ENCODE assay signal across 22 cellular contexts in the genomic region with DNA sequence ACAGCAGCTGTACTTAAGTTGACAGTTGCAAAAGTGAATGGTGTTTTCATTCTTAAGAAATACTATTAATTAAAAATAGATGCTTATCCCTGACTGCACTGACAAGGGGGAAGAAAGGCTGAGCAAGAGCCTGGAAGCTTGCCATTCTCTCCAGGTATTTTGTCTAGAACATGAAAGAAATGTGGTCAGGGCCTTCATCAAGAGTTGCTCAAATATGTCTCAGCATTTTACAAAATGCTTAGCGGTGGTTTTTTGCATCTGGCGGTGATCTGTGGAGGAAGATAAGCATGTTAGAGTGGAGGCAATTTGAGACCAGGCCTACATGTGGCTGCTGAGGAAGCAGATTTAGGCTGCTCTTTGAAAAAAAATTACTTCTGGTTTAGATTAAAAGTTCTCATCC. TPM values are rescaled to one million over a fixed set of nuclear protein-coding genes. Genes with fewer than 3 reads are reported as not detected.
DNase-seq lines count a peak whose midpoint lies in the region; TF ChIP-seq lines count a peak whose summit lies in the region.
"Had no signal": no experiment of that assay in that cellular context is flagged by ENCODE, and none has a peak within 500 bp of the region (broad histone marks: within the 10 kb centered on the region; RNA-seq: fewer than 3 reads in every experiment).

No MANE protein-coding gene starts in this region.

- no peak overlapping the region for H3K4me3 ChIP-seq in KMS-11 (IDR thresholded peaks at IDR 0.05; ENCODE audit: insufficient read depth, low read depth, low read length)
- H3K4me3 ChIP-seq in fibroblast of villous mesenchyme (ENCODE audit: low read depth, low read length) = no peak overlapping the region
- H3K4me3 ChIP-seq: MG63 had no signal

- TF ChIP-seq CTCF in KMS-11 (conservative IDR thresholded peaks at IDR 0.05; ENCODE audit: low read depth, low read length) (no peak), fibroblast of villous mesenchyme (IDR thresholded peaks at IDR 0.05; ENCODE audit: insufficient read depth, low read depth, low read length) (no peak)

- H3K36me3 ChIP-seq in KMS-11 (ENCODE audit: insufficient read depth) = no peaks in the 10 kb centered on the region
- H3K36me3 ChIP-seq: MG63 had no signal

- H4K20me1 ChIP-seq in KMS-11 (ENCODE audit: insufficient read depth) = no peaks in the 10 kb centered on the region

- H3K9ac ChIP-seq in KMS-11 = peak overlapping the region; percentile 49; the same call in 1 of the 2 replicates

- peak overlapping the region; percentile 58 for H3K4me2 ChIP-seq in KMS-11

- no peaks in the 10 kb centered on the region for H3K79me2 ChIP-seq in KMS-11 (ENCODE audit: insufficient read depth, low read depth)

- H3K27me3 ChIP-seq in KMS-11 (ENCODE audit: insufficient read depth, low read depth) = no peaks in the 10 kb centered on the region
- H3K27me3 ChIP-seq: MG63 had no signal

- H3K27ac ChIP-seq in KMS-11 = peak overlapping the region; percentile 93
- H3K27ac ChIP-seq: RWPE1 had no signal

- DNase-seq in DMS79 treated with DMSO at 0.1 percent for 48 hours (lab: John Stamatoyannopoulos, UW) = peak; percentile 42
- DNase-seq in amniotic epithelial cell (ENCODE audit: low read depth) = peak; percentile 86
- peak; percentile 58 for DNase-seq in fibroblast of villous mesenchyme (ENCODE audit: low read depth)
- no peak for DNase-seq in NOMO-1 treated with DMSO at 0.1 percent for 48 hours (lab: John Stamatoyannopoulos, UW; ENCODE audit: unreplicated experiment)
- DNase-seq in NCI-H446 (lab: John Stamatoyannopoulos, UW) = no peak
- no peak for DNase-seq in NCI-H2171 treated with DMSO at 0.1 percent for 48 hours (lab: John Stamatoyannopoulos, UW)
- DNase-seq: C1 segment of cervical spinal cord; CD8-positive, alpha-beta memory T cell; DMS53; Kasumi-1; MG63; NCI-H1048; NCI-H1436; NCI-H2029; NCI-H446 treated with DMSO at 0.1 percent for 48 hours; NCI-H69; OCI-M1; SIG-M5 had no signal

- peaks cover 76% of the 10 kb centered on the region for H3K4me1 ChIP-seq in KMS-11 (ENCODE audit: low read depth, poor library complexity, severe bottlenecking)

- peak overlapping the region; percentile 67; the same call in 1 of the 2 replicates for H2AFZ ChIP-seq in KMS-11 (ENCODE audit: low read depth)

RNA-seq across cellular contexts. Expression of gene CC2D2B, which starts 46.4 kb away (rescaled TPM):
- 0.86 TPM in 1 of 2 replicates, not detected in the other for total RNA-seq in fibroblast of villous mesenchyme
- total RNA-seq: CD8-positive, alpha-beta memory T cell; H4; HT-29 had no signal

Comparison
In these comparisons a context has a peak if more than half of its experiments do, and no peak if none do; other contexts are left out.
1. DNase-seq: peak in DMS79 treated with DMSO at 0.1 percent for 48 hours (single experiment), amniotic epithelial cell (single experiment) and fibroblast of villous mesenchyme (single experiment); none in NOMO-1 treated with DMSO at 0.1 percent for 48 hours (single experiment), NCI-H446 (0 of 2) and NCI-H2171 treated with DMSO at 0.1 percent for 48 hours (single experiment).